Comparison of ENCODE assay signal across 24 cellular contexts in the genomic region with DNA sequence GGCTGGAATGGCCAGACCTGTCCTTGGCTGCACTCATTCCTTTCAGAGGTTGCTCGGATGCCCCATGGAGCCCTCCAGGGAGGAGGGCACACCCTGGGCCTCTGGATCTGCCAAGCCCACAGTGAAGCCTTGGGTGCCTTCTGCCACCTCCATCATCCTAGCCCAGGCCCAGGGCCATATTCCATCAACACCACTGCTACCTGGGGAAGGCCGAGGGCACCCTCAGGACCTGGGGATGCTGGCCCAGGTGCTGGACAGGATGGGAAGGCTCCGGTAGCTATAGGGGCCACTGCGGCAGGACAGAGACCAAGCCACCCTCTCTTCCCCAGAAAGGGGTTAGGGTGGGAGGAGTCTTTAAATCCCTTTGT. TPM values are rescaled to one million over a fixed set of nuclear protein-coding genes. Genes with fewer than 3 reads are reported as not detected.
DNase-seq lines count a peak whose midpoint lies in the region; TF ChIP-seq lines count a peak whose summit lies in the region.
"Had no signal": no experiment of that assay in that cellular context is flagged by ENCODE, and none has a peak within 500 bp of the region (broad histone marks: within the 10 kb centered on the region; RNA-seq: fewer than 3 reads in every experiment).

No MANE protein-coding gene starts in this region.

- no peaks in the 10 kb centered on the region for H3K36me3 Mint-ChIP-seq in CD14-positive monocyte
- H3K36me3 Mint-ChIP-seq: CD4-positive, CD25-positive, alpha-beta regulatory T cell had no signal

- H3K27ac Mint-ChIP-seq in CD14-positive monocyte: no peak overlapping the region
- H3K27ac Mint-ChIP-seq: CD4-positive, CD25-positive, alpha-beta regulatory T cell; H9; HFFc6 had no signal

- H3K27me3 ChIP-seq in H7 (ENCODE audit: control insufficient read depth, insufficient read depth, low read length) (no peaks in the 10 kb centered on the region), spleen (replicated peaks in 1 of 7) (peaks cover 0 to 52% (median 0%) of the 10 kb centered on the region in 7 donors)
- H3K27me3 ChIP-seq: BE2C had no signal

- H3K4me3 Mint-ChIP-seq in CD14-positive monocyte: no peak overlapping the region
- H3K4me3 Mint-ChIP-seq: CD4-positive, CD25-positive, alpha-beta regulatory T cell; H9; HFFc6 had no signal

- no peaks in the 10 kb centered on the region for H3K9me3 ChIP-seq in spleen
- H3K9me3 ChIP-seq: BE2C had no signal

- WGBS in spleen, 5 donors: 89 to 100% (median 92%) methylated on average over 2 to 4 of the region's 4 CpGs; no CpG with 5 or more reads in 1 of the 5 donors

- no peaks in the 10 kb centered on the region for H3K9me3 Mint-ChIP-seq in CD14-positive monocyte
- H3K9me3 Mint-ChIP-seq: CD4-positive, CD25-positive, alpha-beta regulatory T cell; H9; HFFc6 had no signal

- TF ChIP-seq CTCF in CD14-positive monocyte (IDR thresholded peaks at IDR 0.05): no peak
- TF ChIP-seq CTCF in spleen (IDR thresholded peaks at IDR 0.05 in 8 of 11, conservative IDR thresholded peaks at IDR 0.05 in 3 of 11): no peak

- TF ChIP-seq POLR2A in spleen (IDR thresholded peaks at IDR 0.05): no peak

- H3K36me3 ChIP-seq in H7 (replicated peaks; ENCODE audit: control insufficient read depth, insufficient read depth, low read length): no peaks in the 10 kb centered on the region
- H3K36me3 ChIP-seq in spleen: no peaks in the 10 kb centered on the region
- H3K36me3 ChIP-seq: BE2C had no signal

- H3K27ac ChIP-seq in spleen: no peak overlapping the region
- H3K27ac ChIP-seq: SK-N-MC had no signal

- H3K4me3 ChIP-seq in H7 (ENCODE audit: insufficient read depth, low read depth, low read length) (no peak overlapping the region), spleen (no peak overlapping the region)
- H3K4me3 ChIP-seq: SK-N-MC had no signal

- H3K27me3 Mint-ChIP-seq in CD14-positive monocyte (ENCODE audit: low read depth in 3 of 3): peaks cover 0 to 2% (median 0%) of the 10 kb centered on the region in 3 donors
- H3K27me3 Mint-ChIP-seq: CD4-positive, CD25-positive, alpha-beta regulatory T cell had no signal

- H3K4me1 ChIP-seq in spleen: no peaks in the 10 kb centered on the region

- intact Hi-C loops in CD14-positive monocyte (cut with micrococcal nuclease) (no loop called here), spleen (cut with DNase I; ENCODE audit: low total_unique reads) (no loop called here)

- peak; percentile 7 for DNase-seq in CD14-positive monocyte (ENCODE audit: low spot score)
- DNase-seq in H7: peak; percentile 38
- DNase-seq in islet precursor cell: peak; percentile 29
- peak; percentile 54 for DNase-seq in spleen
- no peak for DNase-seq in stimulated activated naive CD4-positive, alpha-beta T cell (lab: John Stamatoyannopoulos, UW)
- no peak for DNase-seq in medulla oblongata (ENCODE audit: extremely low spot score)
- DNase-seq in SW480 (ENCODE audit: low spot score): no peak
- DNase-seq: CD4-positive, CD25-positive, alpha-beta regulatory T cell; DMS79 treated with DMSO at 0.1 percent for 48 hours; H9; HFFc6; KBM-7; NCI-H1092; NCI-H1436; NCI-H187 treated with DMSO at 0.1 percent for 48 hours; NCI-H2107; NCI-H446 treated with DMSO at 0.1 percent for 48 hours; NCI-H526 treated with DMSO at 0.1 percent for 48 hours; OCI-M1; SHP77 had no signal

- no peaks in the 10 kb centered on the region for H3K4me1 Mint-ChIP-seq in CD14-positive monocyte
- H3K4me1 Mint-ChIP-seq: CD4-positive, CD25-positive, alpha-beta regulatory T cell had no signal

RNA-seq across cellular contexts. Expression of gene OPN4, which starts 0.8 kb away (rescaled TPM):
- not detected for polyA plus RNA-seq in CD14-positive monocyte
- not detected in 2 replicates for total RNA-seq in H7 (2014; rRNA removed; shearing (Covaris generic))
- total RNA-seq in spleen: not detected
- not detected for polyA plus RNA-seq in spleen
- total RNA-seq: A673; CD4-positive, CD25-positive, alpha-beta regulatory T cell; H9; HFFc6; HT1080 had no signal
- polyA plus RNA-seq: CD4-positive, CD25-positive, alpha-beta regulatory T cell had no signal

RNA-seq across cellular contexts. Expression of gene LDB3, which starts 13.2 kb away (rescaled TPM):
- polyA plus RNA-seq in CD14-positive monocyte (not detected), spleen (1 to 10 TPM in 1 of 3 donors, under 1 TPM in 2; 0.23 to 1.2 (median 0.30) TPM)
- 0.03 and 0.30 TPM in 2 replicates for total RNA-seq in H7 (2014; rRNA removed; shearing (Covaris generic))
- total RNA-seq in spleen: under 1 TPM in 5 of 7 donors, not detected in 2; 0.14 to 0.63 (median 0.43) TPM
- total RNA-seq: CD4-positive, CD25-positive, alpha-beta regulatory T cell; HT1080 had no signal
- polyA plus RNA-seq: CD4-positive, CD25-positive, alpha-beta regulatory T cell had no signal

Comparison
In these comparisons a context has a peak if more than half of its experiments do, and no peak if none do; other contexts are left out.
1. DNase-seq: peak in CD14-positive monocyte (single experiment), H7 (single experiment), islet precursor cell (single experiment) and spleen (single experiment); none in stimulated activated naive CD4-positive, alpha-beta T cell (0 of 6), medulla oblongata (single experiment) and SW480 (single experiment).